ENCODE assay signal across 22 cellular contexts in the genomic region with DNA sequence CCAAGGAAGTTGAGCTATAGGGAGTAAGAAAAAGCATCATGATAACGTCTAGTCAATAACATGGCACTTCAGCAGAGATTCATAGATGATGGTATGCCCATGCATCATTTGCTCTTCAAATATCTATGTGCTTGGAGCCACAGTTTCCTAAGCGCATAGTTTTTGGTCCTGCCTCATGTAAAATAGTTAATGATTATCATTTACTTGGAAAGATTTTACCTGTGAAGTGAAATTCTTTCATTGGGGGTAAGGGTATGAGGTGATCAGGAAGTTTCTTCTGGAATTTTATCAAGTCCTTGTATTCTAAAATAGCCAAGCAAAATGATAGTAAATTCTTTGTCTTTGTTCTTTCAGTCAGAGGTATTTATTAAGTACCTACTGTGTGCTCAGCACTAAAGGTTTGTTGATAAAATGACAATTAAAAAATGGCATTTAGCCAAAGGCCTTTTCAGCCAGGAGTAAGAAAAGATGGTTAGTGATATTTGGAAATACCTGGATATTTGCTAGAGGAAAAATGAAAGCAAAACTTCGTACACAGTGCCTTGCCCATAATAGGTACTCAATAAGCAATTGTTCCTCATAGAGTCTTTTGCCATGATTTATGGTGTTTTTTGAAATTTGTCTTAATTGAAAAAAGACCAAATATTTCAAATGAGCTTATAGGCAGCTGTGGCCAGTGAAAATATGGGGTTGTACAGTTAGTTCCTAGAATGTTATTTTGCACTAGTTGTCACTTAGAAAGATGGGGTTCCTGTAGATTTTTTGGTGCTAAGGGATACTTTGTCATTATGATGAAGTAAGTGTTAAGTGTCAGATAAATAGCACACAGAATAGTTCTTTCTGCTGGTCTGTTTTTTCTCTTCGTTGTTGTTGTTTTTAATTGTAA. TPM values are rescaled to one million over a fixed set of nuclear protein-coding genes. Genes with fewer than 3 reads are reported as not detected.
DNase-seq lines count a peak whose midpoint lies in the region; ATAC-seq, FAIRE-seq and TF ChIP-seq lines count a peak whose summit lies in the region.
"Had no signal": no experiment of that assay in that cellular context is flagged by ENCODE, and none has a peak within 500 bp of the region (broad histone marks: within the 10 kb centered on the region; RNA-seq: fewer than 3 reads in every experiment).

No MANE protein-coding gene starts in this region.

- H3K27me3 Mint-ChIP-seq in T-helper 1 cell treated with Interleukin-12 subunit alpha and Interleukin-12 subunit beta and Interleukin-4 antibody, amounts not matched to agents 30 μg/mL and 1 μg/mL, for 36 hours (ENCODE audit: low read depth), result peaks cover 3% of the 10 kb centered on the region
- H3K27me3 Mint-ChIP-seq in Calu3 (ENCODE audit: unreplicated experiment), result no peaks in the 10 kb centered on the region
- no peaks in the 10 kb centered on the region for H3K27me3 Mint-ChIP-seq in activated CD4-positive, alpha-beta memory T cell treated with anti-CD3 and anti-CD28 coated beads for 36 hours
- H3K27me3 Mint-ChIP-seq: brain; stimulated activated naive CD8-positive, alpha-beta T cell treated with anti-CD3 and anti-CD28 coated beads, Interleukin-15, Interleukin-2, amounts not matched to agents 100 ng/mL and 50 ng/mL, for 24 hours had no signal

- peak overlapping the region; percentile 65 for H3K27ac Mint-ChIP-seq in T-helper 1 cell treated with Interleukin-12 subunit alpha and Interleukin-12 subunit beta and Interleukin-4 antibody, amounts not matched to agents 30 μg/mL and 1 μg/mL, for 36 hours
- peak overlapping the region; percentile 96 for H3K27ac Mint-ChIP-seq in Calu3 (ENCODE audit: unreplicated experiment)
- peak overlapping the region; percentile 55 for H3K27ac Mint-ChIP-seq in activated CD4-positive, alpha-beta memory T cell treated with anti-CD3 and anti-CD28 coated beads for 36 hours
- H3K27ac Mint-ChIP-seq: brain, natural killer cell, progenitor cell of endocrine pancreas had no signal

- peaks cover 28% of the 10 kb centered on the region for H3K36me3 Mint-ChIP-seq in T-helper 1 cell treated with Interleukin-12 subunit alpha and Interleukin-12 subunit beta and Interleukin-4 antibody, amounts not matched to agents 30 μg/mL and 1 μg/mL, for 36 hours (ENCODE audit: low read depth)
- peaks cover 16% of the 10 kb centered on the region for H3K36me3 Mint-ChIP-seq in Calu3 (ENCODE audit: insufficient read depth, unreplicated experiment)
- H3K36me3 Mint-ChIP-seq in activated CD4-positive, alpha-beta memory T cell treated with anti-CD3 and anti-CD28 coated beads for 36 hours, result peaks cover 12% of the 10 kb centered on the region
- H3K36me3 Mint-ChIP-seq: natural killer cell had no signal

- H3K79me2 ChIP-seq in HepG2 (ENCODE audit: insufficient read depth, low read length), result no peaks in the 10 kb centered on the region

- H3K27me3 ChIP-seq in HepG2 (ENCODE audit: control insufficient read depth in 1 of 2, insufficient read depth in 2 of 2, low read length in 2 of 2), result no peaks in the 10 kb centered on the region; a peak in 1 of 5 replicates
- H3K27me3 ChIP-seq: uterus had no signal

- peaks cover 0 to 2% of the 10 kb centered on the region in 2 experiments; a peak in 4 of 5 replicates for H3K36me3 ChIP-seq in HepG2 (replicated peaks in 1 of 2; ENCODE audit: control insufficient read depth in 1 of 2, insufficient read depth in 2 of 2, low read length in 2 of 2)
- H3K36me3 ChIP-seq: uterus had no signal

- in situ Hi-C loops in HepG2 (cut with HindIII; ENCODE audit: extremely low pct_ligation_motif_present, low pct_unique_long_range_greater_than_20kb), result no loop called here

- H3K9me3 Mint-ChIP-seq in T-helper 1 cell treated with Interleukin-12 subunit alpha and Interleukin-12 subunit beta and Interleukin-4 antibody, amounts not matched to agents 30 μg/mL and 1 μg/mL, for 36 hours, result no peaks in the 10 kb centered on the region
- no peaks in the 10 kb centered on the region for H3K9me3 Mint-ChIP-seq in Calu3 (ENCODE audit: low read depth, unreplicated experiment)
- no peaks in the 10 kb centered on the region for H3K9me3 Mint-ChIP-seq in activated CD4-positive, alpha-beta memory T cell treated with anti-CD3 and anti-CD28 coated beads for 36 hours
- H3K9me3 Mint-ChIP-seq: brain; natural killer cell; stimulated activated naive CD8-positive, alpha-beta T cell treated with anti-CD3 and anti-CD28 coated beads, Interleukin-15, Interleukin-2, amounts not matched to agents 100 ng/mL and 50 ng/mL, for 24 hours had no signal

- peaks cover 9% of the 10 kb centered on the region; the same call in 1 of the 2 replicates for H3K4me1 ChIP-seq in HepG2 (ENCODE audit: insufficient read depth, low read length)
- H3K4me1 ChIP-seq: uterus had no signal

- H4K20me1 ChIP-seq in HepG2 (ENCODE audit: insufficient read depth, low read length), result no peaks in the 10 kb centered on the region

- ATAC-seq in HepG2 (no peak), GM21515 (IDR thresholded peaks at IDR 0.05; ENCODE audit: unreplicated experiment) (no peak)
- ATAC-seq: natural killer cell had no signal

- no peak for DNase-seq in T-helper 1 cell
- no peak for DNase-seq in Calu3
- DNase-seq in activated CD4-positive, alpha-beta memory T cell treated with anti-CD3 and anti-CD28 coated beads for 36 hours, result no peak
- no peak for DNase-seq in HepG2 (ENCODE audit: low spot score)
- DNase-seq in occipital lobe (lab: John Stamatoyannopoulos, UW), result no peak
- no peak for DNase-seq in activated effector memory CD4-positive, alpha-beta T cell treated with anti-CD3 and anti-CD28 coated beads, Interleukin-2, amount 50 U/mL, for 16 hours
- DNase-seq: activated CD4-positive, alpha-beta T cell treated with anti-CD3 and anti-CD28 coated beads, Interleukin-2, amount 50 U/mL, for 48 hours; cortex of kidney; EL; GOT3; Karpas-422; natural killer cell; NCI-H146; NCI-H446 treated with DMSO at 0.1 percent for 48 hours; uterus had no signal

- TF ChIP-seq RAD21 in HepG2 (CRISPR knock-in tag; IDR thresholded peaks at IDR 0.05), result no peak

- CTCF ChIA-PET in Calu3 (lab: Charles Lee), result interaction anchor here (1.3 kb wide), 1 partner anchor 89 kb away, joined by 5 read pairs; no protein-coding TSS in a partner anchor
- CTCF ChIA-PET in activated CD4-positive, alpha-beta memory T cell treated with anti-CD3 and anti-CD28 coated beads for 36 hours (lab: Charles Lee), result interaction anchor here (1.1 to 4.8 kb wide), 6 partner anchors 12 to 292 kb away, joined by 3 to 50 read pairs (median 4); no protein-coding TSS in a partner anchor
- CTCF ChIA-PET in HepG2 (lab: Yijun Ruan, JAX; ENCODE audit: low intra/inter-chr PET ratio, low total read pairs), result no interaction called here

- intact Hi-C loops in Calu3 (cut with micrococcal nuclease; ENCODE audit: unreplicated experiment), result no loop called here
- intact Hi-C loops in activated CD4-positive, alpha-beta memory T cell treated with anti-CD3 and anti-CD28 coated beads for 36 hours (cut with micrococcal nuclease), result no loop called here
- intact Hi-C loops in HepG2 (cut with micrococcal nuclease; ENCODE audit: unreplicated experiment), result no loop called here

- H3K9ac ChIP-seq in HepG2 (ENCODE audit: insufficient read depth, low read depth, low read length), result no peak overlapping the region

- BruUV-seq in Calu3 (replicated peaks; lab: Mats Ljungman, UMichigan) (no TSS peak), HepG2 (replicated peaks; lab: Mats Ljungman, UMichigan) (no TSS peak)

- FAIRE-seq in HepG2 (lab: Jason Lieb, UNC), result no peak

- TF ChIP-seq CTCF in Calu3 (IDR thresholded peaks at IDR 0.05; ENCODE audit: unreplicated experiment), result no peak
- no peak for TF ChIP-seq CTCF in HepG2 (CRISPR knock-in tag; IDR thresholded peaks at IDR 0.05)

- no peak overlapping the region for H2AFZ ChIP-seq in HepG2 (ENCODE audit: low read length)

- no peak overlapping the region for H3K4me3 ChIP-seq in HepG2 (replicated peaks in 1 of 3; ENCODE audit: insufficient read depth in 1 of 3, low read depth in 2 of 3, low read length in 3 of 3)
- H3K4me3 ChIP-seq: lung, uterus had no signal

- 93% methylated on average over 4 of the region's 4 CpGs for WGBS in HepG2 (ENCODE audit: low lambda C conversion rate)

- TF ChIP-seq EP300 in HepG2 (IDR thresholded peaks at IDR 0.05; ENCODE audit: low read depth in 2 of 2, low read length in 2 of 2) (no peak), HepG2 (CRISPR knock-in tag; IDR thresholded peaks at IDR 0.05; ENCODE audit: borderline replicate concordance) (no peak)

- H3K4me3 Mint-ChIP-seq in T-helper 1 cell treated with Interleukin-12 subunit alpha and Interleukin-12 subunit beta and Interleukin-4 antibody, amounts not matched to agents 30 μg/mL and 1 μg/mL, for 36 hours, result peak overlapping the region; percentile 26
- no peak overlapping the region for H3K4me3 Mint-ChIP-seq in Calu3 (ENCODE audit: low read depth, unreplicated experiment)
- H3K4me3 Mint-ChIP-seq in activated CD4-positive, alpha-beta memory T cell treated with anti-CD3 and anti-CD28 coated beads for 36 hours, result peak overlapping the region; percentile 14
- H3K4me3 Mint-ChIP-seq: brain; natural killer cell; stimulated activated naive CD8-positive, alpha-beta T cell treated with anti-CD3 and anti-CD28 coated beads, Interleukin-15, Interleukin-2, amounts not matched to agents 100 ng/mL and 50 ng/mL, for 24 hours had no signal

- H3K27ac ChIP-seq in HepG2 (ENCODE audit: extremely low read length, insufficient read depth, low read length), result no peak overlapping the region
- H3K27ac ChIP-seq: uterus had no signal

- no peaks in the 10 kb centered on the region for H3K9me3 ChIP-seq in HepG2 (ENCODE audit: low read length)
- H3K9me3 ChIP-seq: uterus had no signal

- no peak for TF ChIP-seq POLR2A in HepG2 (IDR thresholded peaks at IDR 0.05; ENCODE audit: insufficient read depth in 1 of 2, low read depth in 2 of 2, low read length in 2 of 2)

- no peak overlapping the region for H3K4me2 ChIP-seq in HepG2 (ENCODE audit: low read depth, low read length)

- POLR2A ChIA-PET in activated CD4-positive, alpha-beta memory T cell treated with anti-CD3 and anti-CD28 coated beads for 36 hours (lab: Charles Lee), result interaction anchor here (1.3 to 2.6 kb wide), 2 partner anchors 12 to 109 kb away, joined by 3 to 24 read pairs; partner anchors contain the start of genes CEP85 and PDIK1L
- POLR2A ChIA-PET in HepG2 (lab: Yijun Ruan, JAX), result no interaction called here

- peaks cover 61% of the 10 kb centered on the region for H3K4me1 Mint-ChIP-seq in T-helper 1 cell treated with Interleukin-12 subunit alpha and Interleukin-12 subunit beta and Interleukin-4 antibody, amounts not matched to agents 30 μg/mL and 1 μg/mL, for 36 hours (ENCODE audit: low read depth)
- H3K4me1 Mint-ChIP-seq in Calu3 (ENCODE audit: low read depth, unreplicated experiment), result peaks cover 36% of the 10 kb centered on the region
- peaks cover 53% of the 10 kb centered on the region for H3K4me1 Mint-ChIP-seq in activated CD4-positive, alpha-beta memory T cell treated with anti-CD3 and anti-CD28 coated beads for 36 hours (ENCODE audit: low read depth)

RNA-seq across cellular contexts. Expression of gene PDIK1L, which starts 13.1 kb away (rescaled TPM):
- 11.4 and 11.9 TPM in 2 replicates for total RNA-seq in Calu3 (2022)
- 10 to 100 TPM; 14.9 to 15.2 TPM for total RNA-seq in activated CD4-positive, alpha-beta memory T cell treated with anti-CD3 and anti-CD28 coated beads for 36 hours
- 4.6 and 5.8 TPM in 2 replicates for total RNA-seq in HepG2 (2016; rRNA removed; fragmentation: Illumina TruSeq; extraction: Trizol)
- total RNA-seq in HepG2 (2016; cell fraction: cytosol; rRNA removed; fragmentation: Illumina TruSeq; extraction: Trizol; ENCODE audit: low read depth), result 0.51 and 0.53 TPM in 2 replicates
- 4.4 and 6.6 TPM in 2 replicates for total RNA-seq in HepG2 (2016; cell fraction: insoluble cytoplasmic fraction; rRNA removed; fragmentation: Illumina TruSeq; extraction: Trizol)
- 2.5 and 2.9 TPM in 2 replicates for total RNA-seq in HepG2 (2016; cell fraction: membrane; rRNA removed; fragmentation: Illumina TruSeq; extraction: Trizol)
- 3.9 and 4.1 TPM in 2 replicates for total RNA-seq in HepG2 (2016; cell fraction: nucleus; rRNA removed; fragmentation: Illumina TruSeq; extraction: Trizol)
- polyA plus RNA-seq in HepG2 (2011; rRNA removed), result 1.2 and 1.9 TPM in 2 replicates
- polyA plus RNA-seq in HepG2 (2011; cell fraction: cytosol; rRNA removed), result 0.83 and 1.0 TPM in 2 replicates
- polyA plus RNA-seq in HepG2 (2011; cell fraction: nucleus; rRNA removed), result 1.3 and 1.5 TPM in 2 replicates
- 1.7 and 2.7 TPM in 2 replicates for polyA plus RNA-seq in HepG2 (2012)
- polyA plus RNA-seq in HepG2 (2016; cell fraction: cytosol; fragmentation: Illumina TruSeq; extraction: Trizol; ENCODE audit: low read depth), result 0.14 and 0.24 TPM in 2 replicates
- 3.9 and 4.2 TPM in 2 replicates for polyA plus RNA-seq in HepG2 (2016; cell fraction: insoluble cytoplasmic fraction; fragmentation: Illumina TruSeq; extraction: Trizol; ENCODE audit: low read depth)
- 0.95 and 0.99 TPM in 2 replicates for polyA plus RNA-seq in HepG2 (2016; cell fraction: membrane; fragmentation: Illumina TruSeq; extraction: Trizol; ENCODE audit: low read depth)
- 5.3 and 5.7 TPM in 2 replicates for polyA plus RNA-seq in HepG2 (2016; cell fraction: nucleus; fragmentation: Illumina TruSeq; extraction: Trizol; ENCODE audit: insufficient read depth, low read depth)
- polyA minus RNA-seq in HepG2 (2011; rRNA and poly(A)+ RNA removed; ENCODE audit: low replicate concordance), result 0.96 and 5.8 TPM in 2 replicates
- 1.9 and 2.7 TPM in 2 replicates for polyA minus RNA-seq in HepG2 (2011; cell fraction: cytosol; rRNA and poly(A)+ RNA removed)
- 4.1 and 5.1 TPM in 2 replicates for polyA minus RNA-seq in HepG2 (2011; cell fraction: nucleus; rRNA and poly(A)+ RNA removed)
- 93.6 TPM for total RNA-seq in occipital lobe

RNA-seq across cellular contexts. Expression of gene FAM110D, which starts 34.2 kb away (rescaled TPM):
- total RNA-seq in Calu3 (2022) (not detected in 2 replicates), HepG2 (2016; rRNA removed; fragmentation: Illumina TruSeq; extraction: Trizol) (not detected in 2 replicates), occipital lobe (0.47 TPM)
- not detected for total RNA-seq in activated CD4-positive, alpha-beta memory T cell treated with anti-CD3 and anti-CD28 coated beads for 36 hours
- not detected in 2 replicates for total RNA-seq in HepG2 (2016; cell fraction: cytosol; rRNA removed; fragmentation: Illumina TruSeq; extraction: Trizol; ENCODE audit: low read depth)
- total RNA-seq in HepG2 (2016; cell fraction: insoluble cytoplasmic fraction; rRNA removed; fragmentation: Illumina TruSeq; extraction: Trizol), result not detected in 2 replicates
- not detected in 2 replicates for total RNA-seq in HepG2 (2016; cell fraction: membrane; rRNA removed; fragmentation: Illumina TruSeq; extraction: Trizol)
- total RNA-seq in HepG2 (2016; cell fraction: nucleus; rRNA removed; fragmentation: Illumina TruSeq; extraction: Trizol), result not detected in 2 replicates
- polyA plus RNA-seq in HepG2 (2011; rRNA removed), result not detected in 2 replicates
- polyA plus RNA-seq in HepG2 (2011; cell fraction: cytosol; rRNA removed), result not detected in 2 replicates
- not detected in 2 replicates for polyA plus RNA-seq in HepG2 (2011; cell fraction: nucleus; rRNA removed)
- not detected in 2 replicates for polyA plus RNA-seq in HepG2 (2012)
- polyA plus RNA-seq in HepG2 (2016; cell fraction: cytosol; fragmentation: Illumina TruSeq; extraction: Trizol; ENCODE audit: low read depth), result not detected in 2 replicates
- polyA plus RNA-seq in HepG2 (2016; cell fraction: insoluble cytoplasmic fraction; fragmentation: Illumina TruSeq; extraction: Trizol; ENCODE audit: low read depth), result not detected in 2 replicates
- polyA plus RNA-seq in HepG2 (2016; cell fraction: membrane; fragmentation: Illumina TruSeq; extraction: Trizol; ENCODE audit: low read depth), result not detected in 2 replicates
- not detected in 2 replicates for polyA plus RNA-seq in HepG2 (2016; cell fraction: nucleus; fragmentation: Illumina TruSeq; extraction: Trizol; ENCODE audit: insufficient read depth, low read depth)
- polyA minus RNA-seq in HepG2 (2011; rRNA and poly(A)+ RNA removed; ENCODE audit: low replicate concordance), result 0.07 TPM in 1 of 2 replicates, not detected in the other
- polyA minus RNA-seq in HepG2 (2011; cell fraction: cytosol; rRNA and poly(A)+ RNA removed), result not detected in 2 replicates
- 0.13 and 0.25 TPM in 2 replicates for polyA minus RNA-seq in HepG2 (2011; cell fraction: nucleus; rRNA and poly(A)+ RNA removed)
- total RNA-seq: epithelial cell of proximal tubule, natural killer cell had no signal

RNA-seq across cellular contexts. Expression of gene C1orf232, which starts 44.1 kb away (rescaled TPM):
- total RNA-seq in Calu3 (2022) (not detected in 2 replicates), HepG2 (2016; rRNA removed; fragmentation: Illumina TruSeq; extraction: Trizol) (not detected in 2 replicates), occipital lobe (not detected)
- not detected for total RNA-seq in activated CD4-positive, alpha-beta memory T cell treated with anti-CD3 and anti-CD28 coated beads for 36 hours
- total RNA-seq in HepG2 (2016; cell fraction: cytosol; rRNA removed; fragmentation: Illumina TruSeq; extraction: Trizol; ENCODE audit: low read depth), result not detected in 2 replicates
- total RNA-seq in HepG2 (2016; cell fraction: insoluble cytoplasmic fraction; rRNA removed; fragmentation: Illumina TruSeq; extraction: Trizol), result not detected in 2 replicates
- not detected in 2 replicates for total RNA-seq in HepG2 (2016; cell fraction: membrane; rRNA removed; fragmentation: Illumina TruSeq; extraction: Trizol)
- not detected in 2 replicates for total RNA-seq in HepG2 (2016; cell fraction: nucleus; rRNA removed; fragmentation: Illumina TruSeq; extraction: Trizol)
- not detected in 2 replicates for polyA plus RNA-seq in HepG2 (2011; rRNA removed)
- polyA plus RNA-seq in HepG2 (2011; cell fraction: cytosol; rRNA removed), result not detected in 2 replicates
- polyA plus RNA-seq in HepG2 (2011; cell fraction: nucleus; rRNA removed), result not detected in 2 replicates
- not detected in 2 replicates for polyA plus RNA-seq in HepG2 (2012)
- polyA plus RNA-seq in HepG2 (2016; cell fraction: cytosol; fragmentation: Illumina TruSeq; extraction: Trizol; ENCODE audit: low read depth), result not detected in 2 replicates
- not detected in 2 replicates for polyA plus RNA-seq in HepG2 (2016; cell fraction: insoluble cytoplasmic fraction; fragmentation: Illumina TruSeq; extraction: Trizol; ENCODE audit: low read depth)
- polyA plus RNA-seq in HepG2 (2016; cell fraction: membrane; fragmentation: Illumina TruSeq; extraction: Trizol; ENCODE audit: low read depth), result not detected in 2 replicates
- not detected in 2 replicates for polyA plus RNA-seq in HepG2 (2016; cell fraction: nucleus; fragmentation: Illumina TruSeq; extraction: Trizol; ENCODE audit: insufficient read depth, low read depth)
- polyA minus RNA-seq in HepG2 (2011; rRNA and poly(A)+ RNA removed; ENCODE audit: low replicate concordance), result not detected in 2 replicates
- polyA minus RNA-seq in HepG2 (2011; cell fraction: cytosol; rRNA and poly(A)+ RNA removed), result not detected in 2 replicates
- not detected in 2 replicates for polyA minus RNA-seq in HepG2 (2011; cell fraction: nucleus; rRNA and poly(A)+ RNA removed)
- total RNA-seq: epithelial cell of proximal tubule, lung, natural killer cell, progenitor cell of endocrine pancreas, uterus had no signal
- polyA plus RNA-seq: lung had no signal

RNA-seq across cellular contexts. Expression of gene ZNF593, which starts 45.0 kb away (rescaled TPM):
- total RNA-seq in Calu3 (2022) (22.2 and 23.1 TPM in 2 replicates), HepG2 (2016; rRNA removed; fragmentation: Illumina TruSeq; extraction: Trizol) (55.8 and 59.3 TPM in 2 replicates), occipital lobe (8.0 TPM)
- 10 to 100 TPM; 37.4 to 38.0 TPM for total RNA-seq in activated CD4-positive, alpha-beta memory T cell treated with anti-CD3 and anti-CD28 coated beads for 36 hours
- 52.2 and 57.2 TPM in 2 replicates for total RNA-seq in HepG2 (2016; cell fraction: cytosol; rRNA removed; fragmentation: Illumina TruSeq; extraction: Trizol; ENCODE audit: low read depth)
- 56.8 and 58.5 TPM in 2 replicates for total RNA-seq in HepG2 (2016; cell fraction: insoluble cytoplasmic fraction; rRNA removed; fragmentation: Illumina TruSeq; extraction: Trizol)
- total RNA-seq in HepG2 (2016; cell fraction: membrane; rRNA removed; fragmentation: Illumina TruSeq; extraction: Trizol), result 56.1 and 57.7 TPM in 2 replicates
- total RNA-seq in HepG2 (2016; cell fraction: nucleus; rRNA removed; fragmentation: Illumina TruSeq; extraction: Trizol), result 17.8 and 21.4 TPM in 2 replicates
- polyA plus RNA-seq in HepG2 (2011; rRNA removed), result 37.3 and 43.0 TPM in 2 replicates
- polyA plus RNA-seq in HepG2 (2011; cell fraction: cytosol; rRNA removed), result 48.9 and 77.5 TPM in 2 replicates
- polyA plus RNA-seq in HepG2 (2011; cell fraction: nucleus; rRNA removed), result 42.4 and 44.7 TPM in 2 replicates
- 23.3 and 41.2 TPM in 2 replicates for polyA plus RNA-seq in HepG2 (2012)
- polyA plus RNA-seq in HepG2 (2016; cell fraction: cytosol; fragmentation: Illumina TruSeq; extraction: Trizol; ENCODE audit: low read depth), result 60.3 and 61.5 TPM in 2 replicates
- polyA plus RNA-seq in HepG2 (2016; cell fraction: insoluble cytoplasmic fraction; fragmentation: Illumina TruSeq; extraction: Trizol; ENCODE audit: low read depth), result 63.8 and 68.9 TPM in 2 replicates
- 57.3 and 58.6 TPM in 2 replicates for polyA plus RNA-seq in HepG2 (2016; cell fraction: membrane; fragmentation: Illumina TruSeq; extraction: Trizol; ENCODE audit: low read depth)
- polyA plus RNA-seq in HepG2 (2016; cell fraction: nucleus; fragmentation: Illumina TruSeq; extraction: Trizol; ENCODE audit: insufficient read depth, low read depth), result 41.8 and 47.8 TPM in 2 replicates
- polyA minus RNA-seq in HepG2 (2011; rRNA and poly(A)+ RNA removed; ENCODE audit: low replicate concordance), result 17.7 and 18.6 TPM in 2 replicates
- 12.2 and 17.8 TPM in 2 replicates for polyA minus RNA-seq in HepG2 (2011; cell fraction: cytosol; rRNA and poly(A)+ RNA removed)
- polyA minus RNA-seq in HepG2 (2011; cell fraction: nucleus; rRNA and poly(A)+ RNA removed), result 8.8 and 10.2 TPM in 2 replicates

RNA-seq across cellular contexts. Expression of gene ZNF593OS, which starts 47.0 kb away (rescaled TPM):
- total RNA-seq in Calu3 (2022) (not detected in 2 replicates), HepG2 (2016; rRNA removed; fragmentation: Illumina TruSeq; extraction: Trizol) (not detected in 2 replicates), occipital lobe (not detected)
- total RNA-seq in activated CD4-positive, alpha-beta memory T cell treated with anti-CD3 and anti-CD28 coated beads for 36 hours, result not detected
- not detected in 2 replicates for total RNA-seq in HepG2 (2016; cell fraction: cytosol; rRNA removed; fragmentation: Illumina TruSeq; extraction: Trizol; ENCODE audit: low read depth)
- not detected in 2 replicates for total RNA-seq in HepG2 (2016; cell fraction: insoluble cytoplasmic fraction; rRNA removed; fragmentation: Illumina TruSeq; extraction: Trizol)
- total RNA-seq in HepG2 (2016; cell fraction: membrane; rRNA removed; fragmentation: Illumina TruSeq; extraction: Trizol), result not detected in 2 replicates
- total RNA-seq in HepG2 (2016; cell fraction: nucleus; rRNA removed; fragmentation: Illumina TruSeq; extraction: Trizol), result not detected in 2 replicates
- not detected in 2 replicates for polyA plus RNA-seq in HepG2 (2011; rRNA removed)
- polyA plus RNA-seq in HepG2 (2011; cell fraction: cytosol; rRNA removed), result not detected in 2 replicates
- not detected in 2 replicates for polyA plus RNA-seq in HepG2 (2011; cell fraction: nucleus; rRNA removed)
- polyA plus RNA-seq in HepG2 (2012), result 0.47 and 0.69 TPM in 2 replicates
- not detected in 2 replicates for polyA plus RNA-seq in HepG2 (2016; cell fraction: cytosol; fragmentation: Illumina TruSeq; extraction: Trizol; ENCODE audit: low read depth)
- not detected in 2 replicates for polyA plus RNA-seq in HepG2 (2016; cell fraction: insoluble cytoplasmic fraction; fragmentation: Illumina TruSeq; extraction: Trizol; ENCODE audit: low read depth)
- polyA plus RNA-seq in HepG2 (2016; cell fraction: membrane; fragmentation: Illumina TruSeq; extraction: Trizol; ENCODE audit: low read depth), result not detected in 2 replicates
- not detected in 2 replicates for polyA plus RNA-seq in HepG2 (2016; cell fraction: nucleus; fragmentation: Illumina TruSeq; extraction: Trizol; ENCODE audit: insufficient read depth, low read depth)
- polyA minus RNA-seq in HepG2 (2011; rRNA and poly(A)+ RNA removed; ENCODE audit: low replicate concordance), result not detected in 2 replicates
- polyA minus RNA-seq in HepG2 (2011; cell fraction: cytosol; rRNA and poly(A)+ RNA removed), result not detected in 2 replicates
- polyA minus RNA-seq in HepG2 (2011; cell fraction: nucleus; rRNA and poly(A)+ RNA removed), result not detected in 2 replicates
- total RNA-seq: epithelial cell of proximal tubule, lung, natural killer cell, progenitor cell of endocrine pancreas, uterus had no signal
